In genomic region chr7:69608878-69609277, GRCh38 we compare ENCODE assay signal across 21 cellular contexts.
"Had no signal": no experiment of that assay in that cellular context is flagged by ENCODE, and none has a peak within 500 bp of the region (broad histone marks: within the 10 kb centered on the region; RNA-seq: fewer than 3 reads in every experiment).

No MANE protein-coding gene starts in this region.

- H3K27me3 Mint-ChIP-seq: effector memory CD8-positive, alpha-beta T cell had no signal

- H3K9ac ChIP-seq: parathyroid adenoma had no signal

- H3K9me3 ChIP-seq: right lobe of liver, suprapubic skin, upper lobe of left lung had no signal

- H3K4me1 Mint-ChIP-seq: activated B cell treated with CpG ODN at 0.5 μM for 24 hours; activated naive CD8-positive, alpha-beta T cell treated with anti-CD3 and anti-CD28 coated beads for 36 hours; activated T-helper 17 cell treated with anti-CD3 and anti-CD28 coated beads, Interleukin-2, amount 50 U/mL, for 72 hours; natural killer cell; stimulated activated naive CD8-positive, alpha-beta T cell treated with anti-CD3 and anti-CD28 coated beads, Interleukin-15, amount 100 ng/mL, for 72 hours had no signal

- H2AFZ ChIP-seq: parathyroid adenoma had no signal

- H3K4me1 ChIP-seq: parathyroid adenoma, right lobe of liver had no signal

- H3K27ac ChIP-seq: cardiac muscle cell, parathyroid adenoma, right lobe of liver, suprapubic skin, upper lobe of left lung had no signal

- H3K36me3 Mint-ChIP-seq: activated naive CD8-positive, alpha-beta T cell treated with anti-CD3 and anti-CD28 coated beads for 36 hours; natural killer cell had no signal

- H3K27ac Mint-ChIP-seq: activated B cell treated with CpG ODN at 0.5 μM for 24 hours; activated CD8-positive, alpha-beta T cell treated with anti-CD3 and anti-CD28 coated beads for 36 hours; activated naive CD8-positive, alpha-beta T cell treated with anti-CD3 and anti-CD28 coated beads for 36 hours; activated T-helper 17 cell treated with anti-CD3 and anti-CD28 coated beads, Interleukin-2, amount 50 U/mL, for 72 hours; effector memory CD8-positive, alpha-beta T cell; natural killer cell; stimulated activated naive CD8-positive, alpha-beta T cell treated with anti-CD3 and anti-CD28 coated beads, Interleukin-15, amount 100 ng/mL, for 72 hours had no signal

- H3K36me3 ChIP-seq: cardiac muscle cell, right lobe of liver, suprapubic skin, upper lobe of left lung had no signal

- ATAC-seq: activated CD8-positive, alpha-beta T cell treated with anti-CD3 and anti-CD28 coated beads for 36 hours; activated T-helper 17 cell treated with anti-CD3 and anti-CD28 coated beads, Interleukin-2, amount 50 U/mL, for 72 hours; effector memory CD8-positive, alpha-beta T cell; left lobe of liver; natural killer cell; right lobe of liver; stimulated activated naive CD8-positive, alpha-beta T cell treated with anti-CD3 and anti-CD28 coated beads, Interleukin-15, amount 100 ng/mL, for 72 hours had no signal

- H3K9me3 Mint-ChIP-seq: activated B cell treated with CpG ODN at 0.5 μM for 24 hours; activated CD8-positive, alpha-beta T cell treated with anti-CD3 and anti-CD28 coated beads for 36 hours; activated naive CD8-positive, alpha-beta T cell treated with anti-CD3 and anti-CD28 coated beads for 36 hours; activated T-helper 17 cell treated with anti-CD3 and anti-CD28 coated beads, Interleukin-2, amount 50 U/mL, for 72 hours; effector memory CD8-positive, alpha-beta T cell; natural killer cell; stimulated activated naive CD8-positive, alpha-beta T cell treated with anti-CD3 and anti-CD28 coated beads, Interleukin-15, amount 100 ng/mL, for 72 hours had no signal

- DNase-seq: activated B cell treated with CpG ODN at 0.5 μM for 24 hours; activated CD4-positive, alpha-beta T cell treated with anti-CD3 and anti-CD28 coated beads for 48 hours; activated CD8-positive, alpha-beta T cell treated with anti-CD3 and anti-CD28 coated beads for 36 hours; activated naive CD4-positive, alpha-beta T cell; activated naive CD8-positive, alpha-beta T cell treated with anti-CD3 and anti-CD28 coated beads for 36 hours; activated T-cell treated with anti-CD3 and anti-CD28 coated beads, Interleukin-2, amount 50 U/mL, for 1 hour; amniotic stem cell; dermis blood vessel endothelial cell; effector memory CD8-positive, alpha-beta T cell; natural killer cell; right lobe of liver; small intestine; stimulated activated CD4-positive, alpha-beta T cell treated with anti-CD3 and anti-CD28 coated beads, Interleukin-4, amount 100 ng/mL, for 1 hour; stimulated activated naive CD8-positive, alpha-beta T cell treated with anti-CD3 and anti-CD28 coated beads, Interleukin-15, amount 100 ng/mL, for 72 hours; upper lobe of left lung had no signal

- H3K4me3 ChIP-seq: cardiac muscle cell, lung, right lobe of liver, suprapubic skin, upper lobe of left lung had no signal

- H3K27me3 ChIP-seq: right lobe of liver, suprapubic skin, upper lobe of left lung had no signal

- H3K4me3 Mint-ChIP-seq: activated B cell treated with CpG ODN at 0.5 μM for 24 hours; activated CD8-positive, alpha-beta T cell treated with anti-CD3 and anti-CD28 coated beads for 36 hours; activated naive CD8-positive, alpha-beta T cell treated with anti-CD3 and anti-CD28 coated beads for 36 hours; activated T-helper 17 cell treated with anti-CD3 and anti-CD28 coated beads, Interleukin-2, amount 50 U/mL, for 72 hours; effector memory CD8-positive, alpha-beta T cell; natural killer cell; stimulated activated naive CD8-positive, alpha-beta T cell treated with anti-CD3 and anti-CD28 coated beads, Interleukin-15, amount 100 ng/mL, for 72 hours had no signal
